ENCODE assay signal across 1 cellular context in genomic region chr1:156885314-156885713, GRCh38.
TF ChIP-seq lines count a peak whose summit lies in the region.

No MANE protein-coding gene starts in this region.

TF ChIP-seq in HepG2, 621 proteins besides CTCF, POLR2A, EP300 and RAD21:
- TF ChIP-seq SMARCE1 (IDR thresholded peaks at IDR 0.05; ENCODE audit: borderline replicate concordance) = no peak
- peak; percentile 23; the same call in 1 of the 2 replicates for TF ChIP-seq ZNF768 (CRISPR knock-in tag; IDR thresholded peaks at IDR 0.05)
- TF ChIP-seq, protein P1, sequence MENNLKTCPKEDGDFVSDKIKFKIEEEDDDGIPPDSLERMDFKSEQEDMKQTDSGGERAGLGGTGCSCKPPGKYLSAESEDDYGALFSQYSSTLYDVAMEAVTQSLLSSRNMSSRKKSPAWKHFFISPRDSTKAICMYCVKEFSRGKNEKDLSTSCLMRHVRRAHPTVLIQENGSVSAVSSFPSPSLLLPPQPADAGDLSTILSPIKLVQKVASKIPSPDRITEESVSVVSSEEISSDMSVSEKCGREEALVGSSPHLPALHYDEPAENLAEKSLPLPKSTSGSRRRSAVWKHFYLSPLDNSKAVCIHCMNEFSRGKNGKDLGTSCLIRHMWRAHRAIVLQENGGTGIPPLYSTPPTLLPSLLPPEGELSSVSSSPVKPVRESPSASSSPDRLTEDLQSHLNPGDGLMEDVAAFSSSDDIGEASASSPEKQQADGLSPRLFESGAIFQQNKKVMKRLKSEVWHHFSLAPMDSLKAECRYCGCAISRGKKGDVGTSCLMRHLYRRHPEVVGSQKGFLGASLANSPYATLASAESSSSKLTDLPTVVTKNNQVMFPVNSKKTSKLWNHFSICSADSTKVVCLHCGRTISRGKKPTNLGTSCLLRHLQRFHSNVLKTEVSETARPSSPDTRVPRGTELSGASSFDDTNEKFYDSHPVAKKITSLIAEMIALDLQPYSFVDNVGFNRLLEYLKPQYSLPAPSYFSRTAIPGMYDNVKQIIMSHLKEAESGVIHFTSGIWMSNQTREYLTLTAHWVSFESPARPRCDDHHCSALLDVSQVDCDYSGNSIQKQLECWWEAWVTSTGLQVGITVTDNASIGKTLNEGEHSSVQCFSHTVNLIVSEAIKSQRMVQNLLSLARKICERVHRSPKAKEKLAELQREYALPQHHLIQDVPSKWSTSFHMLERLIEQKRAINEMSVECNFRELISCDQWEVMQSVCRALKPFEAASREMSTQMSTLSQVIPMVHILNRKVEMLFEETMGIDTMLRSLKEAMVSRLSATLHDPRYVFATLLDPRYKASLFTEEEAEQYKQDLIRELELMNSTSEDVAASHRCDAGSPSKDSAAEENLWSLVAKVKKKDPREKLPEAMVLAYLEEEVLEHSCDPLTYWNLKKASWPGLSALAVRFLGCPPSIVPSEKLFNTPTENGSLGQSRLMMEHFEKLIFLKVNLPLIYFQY (CRISPR knock-in tag; IDR thresholded peaks at IDR 0.05; ENCODE audit: borderline replicate concordance) = no peak
- no peak for TF ChIP-seq ZNF337 (CRISPR knock-in tag; IDR thresholded peaks at IDR 0.05; ENCODE audit: borderline replicate concordance, low read depth)
- no peak for TF ChIP-seq ZBTB7B (CRISPR knock-in tag; IDR thresholded peaks at IDR 0.05)
